ENCODE assay signal across 11 cellular contexts in the genomic region with DNA sequence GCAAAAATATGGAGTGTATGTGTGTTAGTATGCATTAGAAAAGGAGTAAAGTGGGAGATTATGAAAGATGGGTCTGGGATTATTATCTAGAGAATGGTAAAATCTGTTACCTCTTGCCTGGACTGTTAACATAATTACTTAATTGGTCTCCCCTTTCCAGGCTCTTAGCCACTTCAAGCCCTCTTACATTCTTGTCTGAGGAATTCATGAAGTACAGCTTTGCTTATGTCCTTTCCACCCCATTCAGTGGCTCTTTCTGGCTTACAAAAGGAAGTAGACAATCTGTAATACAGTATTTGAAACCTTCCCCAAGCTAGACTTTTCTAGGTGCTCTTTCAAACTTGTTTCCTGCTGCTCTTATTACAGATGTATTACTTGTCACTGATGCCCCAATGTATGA.
A peak's percentile ranks its signal among the peaks of the same experiment; 100 is the strongest.
DNase-seq lines count a peak whose midpoint lies in the region; ATAC-seq, FAIRE-seq and TF ChIP-seq lines count a peak whose summit lies in the region.
"Had no signal": no experiment of that assay in that cellular context is flagged by ENCODE, and none has a peak within 500 bp of the region (broad histone marks: within the 10 kb centered on the region; RNA-seq: fewer than 3 reads in every experiment).

No MANE protein-coding gene starts in this region.

- H3K4me3 ChIP-seq in ACC112 (ENCODE audit: low read depth, low read length): no peak overlapping the region
- H3K4me3 ChIP-seq in kidney (ENCODE audit: low read length in 2 of 2): no peak overlapping the region

- no peaks in the 10 kb centered on the region for H3K9me3 Mint-ChIP-seq in activated B cell treated with CpG ODN at 0.5 μM for 24 hours

- POLR2A ChIA-PET in activated B cell treated with CpG ODN at 0.5 μM for 24 hours (lab: Charles Lee): interaction anchor here (1.1 to 1.2 kb wide), 2 partner anchors 8 to 205 kb away, joined by 3 to 4 read pairs; no protein-coding TSS in a partner anchor

- peaks cover 65% of the 10 kb centered on the region for H3K36me3 Mint-ChIP-seq in activated B cell treated with CpG ODN at 0.5 μM for 24 hours (ENCODE audit: low read depth)

- no peak overlapping the region for H3K4me3 Mint-ChIP-seq in activated B cell treated with CpG ODN at 0.5 μM for 24 hours

- peaks cover 66% of the 10 kb centered on the region for H3K4me1 Mint-ChIP-seq in activated B cell treated with CpG ODN at 0.5 μM for 24 hours

- no peaks in the 10 kb centered on the region for H3K9me3 ChIP-seq in kidney (ENCODE audit: control insufficient read depth in 1 of 2, low read length in 2 of 2)

- no peak overlapping the region for H2AFZ ChIP-seq in ACC112 (ENCODE audit: low read length, unreplicated experiment)

- no peak overlapping the region for H3K9ac ChIP-seq in kidney (ENCODE audit: low read length in 2 of 2)

- H3K4me1 ChIP-seq in ACC112 (ENCODE audit: control insufficient read depth, insufficient read depth, low read length, unreplicated experiment) (peaks cover 62% of the 10 kb centered on the region), kidney (ENCODE audit: control insufficient read depth in 1 of 2, insufficient read depth in 1 of 2, low read depth in 1 of 2, low read length in 2 of 2) (peaks cover 17 to 22% of the 10 kb centered on the region in 2 donors)

- intact Hi-C loops in activated B cell treated with CpG ODN at 0.5 μM for 24 hours (cut with micrococcal nuclease) (loop anchor here (2.0 kb wide), 1 partner anchor 14 kb away; no protein-coding TSS in a partner anchor), kidney (cut with DNase I) (no loop called here)

- H3K79me2 ChIP-seq in ACC112 (ENCODE audit: control insufficient read depth, insufficient read depth, low read length, unreplicated experiment): peaks cover 85% of the 10 kb centered on the region

- DNase-seq in D341Med (ENCODE audit: low spot score): peak; percentile 38
- no peak for DNase-seq in activated B cell treated with CpG ODN at 0.5 μM for 24 hours
- DNase-seq in lung microvascular endothelial cell (ENCODE audit: low read depth in 2 of 2): peak; percentile 23 to 33
- DNase-seq in NCI-H1930 (lab: John Stamatoyannopoulos, UW): no peak
- DNase-seq in kidney: no peak
- DNase-seq: activated CD4-positive, alpha-beta T cell treated with anti-CD3 and anti-CD28 coated beads for 1 hour; DMS153 had no signal

- ATAC-seq in activated B cell treated with CpG ODN at 0.5 μM for 24 hours (ENCODE audit: low read depth): no peak
- ATAC-seq in esophagus mucosa: no peak
- ATAC-seq in HG02840 (IDR thresholded peaks at IDR 0.05; ENCODE audit: low FRiP score, unreplicated experiment): no peak
- ATAC-seq: Panc1 had no signal

- TF ChIP-seq CTCF in activated B cell treated with CpG ODN at 0.5 μM for 24 hours (IDR thresholded peaks at IDR 0.05) (no peak), kidney (IDR thresholded peaks at IDR 0.05; ENCODE audit: borderline replicate concordance, extremely low read depth, insufficient read depth) (no peak)

- H3K27ac Mint-ChIP-seq in activated B cell treated with CpG ODN at 0.5 μM for 24 hours: peak overlapping the region; percentile 1

- FAIRE-seq in kidney (lab: Jason Lieb, UNC): no peak

- H3K36me3 ChIP-seq in ACC112 (ENCODE audit: insufficient read depth, low read length): peaks cover 10% of the 10 kb centered on the region
- no peaks in the 10 kb centered on the region for H3K36me3 ChIP-seq in kidney (ENCODE audit: control insufficient read depth in 1 of 2, insufficient read depth in 2 of 2, low read length in 2 of 2)

- H3K27me3 Mint-ChIP-seq in activated B cell treated with CpG ODN at 0.5 μM for 24 hours: no peaks in the 10 kb centered on the region

- H3K27ac ChIP-seq in ACC112 (ENCODE audit: low read depth, low read length) (peak overlapping the region; percentile 82), kidney (ENCODE audit: low read depth in 2 of 2, low read length in 2 of 2) (no peak overlapping the region)

- H3K27me3 ChIP-seq in ACC112 (ENCODE audit: insufficient read depth, low read length): no peaks in the 10 kb centered on the region

- CTCF ChIA-PET in activated B cell treated with CpG ODN at 0.5 μM for 24 hours (lab: Charles Lee): interaction anchor here (0.8 to 2.5 kb wide), 2 partner anchors 215 to 326 kb away, joined by 3 to 7 read pairs; no protein-coding TSS in a partner anchor

Comparison
In these comparisons a context has a peak if more than half of its experiments do, and no peak if none do; other contexts are left out.
1. DNase-seq: peak in D341Med (single experiment) and lung microvascular endothelial cell (2 of 2); none in activated B cell treated with CpG ODN at 0.5 μM for 24 hours (single experiment), NCI-H1930 (0 of 2) and kidney (single experiment).